26 cellular contexts compared by ENCODE assay signal in genomic region chr7:52309631-52310030, GRCh38.
"Had no signal": no experiment of that assay in that cellular context is flagged by ENCODE, and none has a peak within 500 bp of the region (broad histone marks: within the 10 kb centered on the region; RNA-seq: fewer than 3 reads in every experiment).

No MANE protein-coding gene starts in this region.

- ATAC-seq: effector memory CD8-positive, alpha-beta T cell; esophagus mucosa; gastrocnemius medialis; heart right ventricle; left cardiac atrium; left lung; left ventricle myocardium superior; lower lobe of right lung; naive thymus-derived CD4-positive, alpha-beta T cell had no signal

- H3K27ac ChIP-seq: colonic mucosa, epithelial cell of prostate, esophagus squamous epithelium, gastrocnemius medialis, heart right ventricle, left lung, lower lobe of right lung had no signal

- H3K36me3 ChIP-seq: colonic mucosa, esophagus squamous epithelium, gastrocnemius medialis, heart right ventricle, left lung, lower lobe of right lung had no signal

- H3K9me3 ChIP-seq: colonic mucosa, esophagus squamous epithelium, gastrocnemius medialis had no signal

- DNase-seq: colonic mucosa; cortex of kidney; effector CD8-positive, alpha-beta T cell; effector memory CD8-positive, alpha-beta T cell; endodermal cell; erythroblast; esophagus squamous epithelium; foreskin fibroblast; foreskin melanocyte; gastrocnemius medialis; glutamatergic neuron; head of caudate nucleus; heart right ventricle; hippocampal formation; left cardiac atrium; left lung; left ventricle myocardium superior; lower lobe of right lung; mesendoderm; midbrain; naive thymus-derived CD4-positive, alpha-beta T cell had no signal

- H3K4me3 ChIP-seq: colonic mucosa, esophagus squamous epithelium, gastrocnemius medialis, heart right ventricle, left lung, lower lobe of right lung had no signal

- FAIRE-seq: endometrium, islet of Langerhans, keratinocyte had no signal

- H3K4me1 ChIP-seq: colonic mucosa, esophagus squamous epithelium, gastrocnemius medialis, heart right ventricle, left lung, lower lobe of right lung had no signal

- H3K27me3 ChIP-seq: colonic mucosa, esophagus squamous epithelium, gastrocnemius medialis, heart right ventricle, left lung had no signal
